Comparison of ENCODE assay signal across 27 cellular contexts in genomic region chr2:29535188-29535587, GRCh38.
"Had no signal": no experiment of that assay in that cellular context is flagged by ENCODE, and none has a peak within 500 bp of the region (broad histone marks: within the 10 kb centered on the region; RNA-seq: fewer than 3 reads in every experiment).

No MANE protein-coding gene starts in this region.

- H3K27ac ChIP-seq: colonic mucosa, coronary artery, dorsolateral prefrontal cortex, epithelial cell of prostate, esophagus squamous epithelium, foreskin keratinocyte, gastrocnemius medialis, gastroesophageal sphincter, heart left ventricle, heart right ventricle had no signal

- H3K4me3 ChIP-seq: colonic mucosa, coronary artery, dorsolateral prefrontal cortex, esophagus squamous epithelium, gastrocnemius medialis, gastroesophageal sphincter, heart left ventricle, heart right ventricle had no signal

- H3K27me3 Mint-ChIP-seq: dendritic cell treated with granulocyte-macrophage colony-stimulating factor and Interleukin-4, amounts not matched to agents 40 ng/mL and 50 ng/mL, for 4 days had no signal

- H3K36me3 ChIP-seq: colonic mucosa, esophagus squamous epithelium, gastrocnemius medialis, gastroesophageal sphincter, heart left ventricle, heart right ventricle had no signal

- H3K9me3 Mint-ChIP-seq: dendritic cell treated with granulocyte-macrophage colony-stimulating factor and Interleukin-4, amounts not matched to agents 40 ng/mL and 50 ng/mL, for 4 days; endodermal cell had no signal

- ATAC-seq: esophagus mucosa, foreskin keratinocyte, gastrocnemius medialis, gastroesophageal sphincter, heart left ventricle, heart right ventricle had no signal

- DNase-seq: colonic mucosa; cortex of kidney; dermis blood vessel endothelial cell; dorsolateral prefrontal cortex; effector CD4-positive, alpha-beta T cell; effector CD8-positive, alpha-beta T cell; effector memory CD4-positive, alpha-beta T cell; endodermal cell; erythroblast; esophagus squamous epithelium; foreskin fibroblast; foreskin keratinocyte; foreskin melanocyte; gastrocnemius medialis; glutamatergic neuron; head of caudate nucleus; heart left ventricle; heart right ventricle had no signal

- H3K27ac Mint-ChIP-seq: dendritic cell treated with granulocyte-macrophage colony-stimulating factor and Interleukin-4, amounts not matched to agents 40 ng/mL and 50 ng/mL, for 4 days; endodermal cell had no signal

- H3K27me3 ChIP-seq: colonic mucosa, gastrocnemius medialis, gastroesophageal sphincter had no signal

- H3K4me3 Mint-ChIP-seq: dendritic cell treated with granulocyte-macrophage colony-stimulating factor and Interleukin-4, amounts not matched to agents 40 ng/mL and 50 ng/mL, for 4 days; endodermal cell had no signal

- H3K4me1 ChIP-seq: colonic mucosa, foreskin keratinocyte, gastroesophageal sphincter, heart left ventricle, heart right ventricle had no signal

- H3K9me3 ChIP-seq: colonic mucosa, esophagus squamous epithelium, gastrocnemius medialis, heart left ventricle, heart right ventricle had no signal

- FAIRE-seq: colon, endometrium, endothelial cell of umbilical vein, frontal cortex had no signal
